9 cellular contexts compared by ENCODE assay signal in the genomic region with DNA sequence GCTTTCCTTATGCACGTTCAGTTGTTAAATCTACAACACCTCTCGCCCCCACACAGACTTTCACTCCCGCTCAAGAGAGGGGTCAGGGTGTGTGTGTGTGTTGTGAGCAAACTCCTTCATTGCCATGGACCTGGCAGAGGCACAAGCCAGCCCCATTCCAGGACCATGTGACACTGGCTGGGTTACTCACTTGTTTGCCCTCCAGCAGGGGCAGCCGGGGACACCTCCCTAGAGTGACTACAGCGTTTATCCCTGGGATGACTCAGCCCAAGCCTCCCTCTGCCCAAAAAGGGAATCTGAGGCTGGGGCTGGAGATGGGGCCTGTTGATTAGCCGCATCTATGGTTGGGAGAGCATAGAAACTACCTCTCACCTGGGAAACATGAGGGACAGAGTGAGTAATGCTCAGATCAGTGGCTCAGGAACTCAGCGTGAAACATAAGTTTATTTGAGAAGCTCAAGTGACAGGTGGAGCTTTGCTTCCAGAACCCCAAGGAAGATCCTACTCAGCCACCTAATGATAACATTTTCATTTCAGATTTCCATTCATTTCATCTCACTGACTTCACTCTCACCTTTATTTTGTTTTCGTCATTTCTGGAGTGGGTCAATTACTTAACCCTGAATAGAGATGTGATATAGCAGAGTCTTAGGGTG.
DNase-seq lines count a peak whose midpoint lies in the region; ATAC-seq and TF ChIP-seq lines count a peak whose summit lies in the region.
"Had no signal": no experiment of that assay in that cellular context is flagged by ENCODE, and none has a peak within 500 bp of the region (broad histone marks: within the 10 kb centered on the region; RNA-seq: fewer than 3 reads in every experiment).

No MANE protein-coding gene starts in this region.

- peak; percentile 27 for TF ChIP-seq RAD21 in IMR-90 (IDR thresholded peaks at IDR 0.05; ENCODE audit: low read length)

- H3K9me3 ChIP-seq in IMR-90 (ENCODE audit: control insufficient read depth, insufficient read depth, low read length) (no peaks in the 10 kb centered on the region), lung (ENCODE audit: control insufficient read depth in 2 of 2, insufficient read depth in 1 of 2, low read length in 1 of 2) (no peaks in the 10 kb centered on the region)

- peak overlapping the region; percentile 50 for H2BK5ac ChIP-seq in IMR-90 (ENCODE audit: low read depth, low read length, poor library complexity, severe bottlenecking)

- DNase-seq in AG08396 (ENCODE audit: low spot score) = peak; percentile 77
- peak; percentile 88 for DNase-seq in IMR-90
- DNase-seq in cardiac fibroblast (ENCODE audit: low read depth in 2 of 2) = peak; percentile 83 to 89
- DNase-seq in lung (ENCODE audit: low spot score) = peak; percentile 40
- DNase-seq in T-helper 2 cell = no peak
- no peak for DNase-seq in effector memory CD8-positive, alpha-beta T cell
- DNase-seq in activated CD4-positive, alpha-beta T cell treated with anti-CD3 and anti-CD28 coated beads, Interleukin-2, amount 10 ng/mL, durations not matched to agents 24 days and 14 days = no peak
- DNase-seq in NAMALWA (ENCODE audit: low spot score) = no peak

- H3K27me3 ChIP-seq in IMR-90 (ENCODE audit: control insufficient read depth, insufficient read depth, low read length) (no peaks in the 10 kb centered on the region), lung (ENCODE audit: control insufficient read depth, insufficient read depth) (no peaks in the 10 kb centered on the region)

- H3K14ac ChIP-seq in IMR-90 (replicated peaks; ENCODE audit: low read depth, low read length) = peak overlapping the region; percentile 54

- H2BK120ac ChIP-seq in IMR-90 (ENCODE audit: low read depth, low read length) = peak overlapping the region; percentile 93

- peak overlapping the region; percentile 0; the same call in 1 of the 2 replicates for H3K27ac ChIP-seq in IMR-90 (ENCODE audit: insufficient read depth, low read length)
- no peak overlapping the region for H3K27ac ChIP-seq in lung (ENCODE audit: low read depth in 1 of 2, low read length in 1 of 2)

- BruUV-seq in IMR-90 (replicated peaks; lab: Mats Ljungman, UMichigan) = no TSS peak

- in situ Hi-C loops in IMR-90 (cut with MboI; ENCODE audit: low sequenced_read_pairs) = no loop called here

- peak overlapping the region; percentile 85 for H2BK20ac ChIP-seq in IMR-90 (ENCODE audit: low read depth, low read length)

- peak overlapping the region; percentile 19; the same call in 1 of the 2 replicates for H3K56ac ChIP-seq in IMR-90 (ENCODE audit: extremely low read depth, insufficient read depth, low read length)

- no peak overlapping the region for H3K4me3 Mint-ChIP-seq in effector memory CD8-positive, alpha-beta T cell
- no peak overlapping the region for H3K4me3 Mint-ChIP-seq in activated CD4-positive, alpha-beta T cell treated with anti-CD3 and anti-CD28 coated beads, Interleukin-2, amount 10 ng/mL, durations not matched to agents 24 days and 14 days
- H3K4me3 Mint-ChIP-seq: memory B cell had no signal

- H3K9ac ChIP-seq in IMR-90 (ENCODE audit: low read depth, low read length) = no peak overlapping the region

- H3K4me3 ChIP-seq in IMR-90 (ENCODE audit: insufficient read depth, low read depth, low read length) (no peak overlapping the region), cardiac fibroblast (replicated peaks in 1 of 2; ENCODE audit: low read depth in 2 of 2, low read length in 2 of 2) (no peak overlapping the region), lung (no peak overlapping the region)

- H2AFZ ChIP-seq in IMR-90 (replicated peaks; ENCODE audit: low read length, poor library complexity) = peak overlapping the region; percentile 79

- H3K9me1 ChIP-seq in IMR-90 (ENCODE audit: insufficient read depth, low read length) = peaks cover 13% of the 10 kb centered on the region

- peak overlapping the region; percentile 90 for H2BK15ac ChIP-seq in IMR-90 (ENCODE audit: low read depth, low read length)

- POLR2A ChIA-PET in IMR-90 (lab: Charles Lee; ENCODE audit: unreplicated experiment) = no interaction called here

- dilution Hi-C loops in IMR-90 (cut with HindIII; ENCODE audit: low sequenced_read_pairs, unreplicated experiment) = no loop called here

- H2AK9ac ChIP-seq in IMR-90 (replicated peaks; ENCODE audit: low read depth, low read length, poor library complexity) = peak overlapping the region; percentile 62

- TF ChIP-seq POLR2A in IMR-90 (IDR thresholded peaks at IDR 0.05; ENCODE audit: low read depth, low read length) = no peak

- H3K23ac ChIP-seq in IMR-90 (ENCODE audit: low read depth, low read length) = 0 out of 2 replicates have a peak overlapping the region, but pooled peaks have one; percentile 67

- no peaks in the 10 kb centered on the region for H3K36me3 Mint-ChIP-seq in effector memory CD8-positive, alpha-beta T cell (ENCODE audit: insufficient read depth)
- no peaks in the 10 kb centered on the region for H3K36me3 Mint-ChIP-seq in activated CD4-positive, alpha-beta T cell treated with anti-CD3 and anti-CD28 coated beads, Interleukin-2, amount 10 ng/mL, durations not matched to agents 24 days and 14 days (ENCODE audit: low read depth)
- H3K36me3 Mint-ChIP-seq: memory B cell had no signal

- peak overlapping the region; percentile 87 for H3K4ac ChIP-seq in IMR-90 (ENCODE audit: low read depth, low read length)

- peak overlapping the region; percentile 40 to 56; a peak in 3 of 4 replicates for H4K8ac ChIP-seq in IMR-90 (ENCODE audit: low read depth in 2 of 2, low read length in 2 of 2)

- H3K36me3 ChIP-seq in IMR-90 (ENCODE audit: control insufficient read depth, insufficient read depth, low read length) = no peaks in the 10 kb centered on the region
- H3K36me3 ChIP-seq in lung (ENCODE audit: control insufficient read depth in 2 of 2, insufficient read depth in 2 of 2, low read length in 2 of 2) = no peaks in the 10 kb centered on the region

- intact Hi-C loops in IMR-90 (cut with micrococcal nuclease) = loop anchor here (5.0 to 10.0 kb wide), 3 partner anchors 145 to 745 kb away; a partner anchor contains a TSS
- intact Hi-C loops in activated CD4-positive, alpha-beta T cell treated with anti-CD3 and anti-CD28 coated beads, Interleukin-2, amount 10 ng/mL, durations not matched to agents 24 days and 14 days (cut with micrococcal nuclease) = no loop called here

- peak overlapping the region; percentile 79 for H4K91ac ChIP-seq in IMR-90 (ENCODE audit: insufficient read depth, low read depth, low read length)

- no peaks in the 10 kb centered on the region for H3K9me3 Mint-ChIP-seq in effector memory CD8-positive, alpha-beta T cell
- H3K9me3 Mint-ChIP-seq in activated CD4-positive, alpha-beta T cell treated with anti-CD3 and anti-CD28 coated beads, Interleukin-2, amount 10 ng/mL, durations not matched to agents 24 days and 14 days = no peaks in the 10 kb centered on the region
- H3K9me3 Mint-ChIP-seq: memory B cell had no signal

- H4K20me1 ChIP-seq in IMR-90 (ENCODE audit: insufficient read depth, low read length) = no peaks in the 10 kb centered on the region

- peaks cover 6 to 30% of the 10 kb centered on the region in 2 donors for H3K27me3 Mint-ChIP-seq in effector memory CD8-positive, alpha-beta T cell
- H3K27me3 Mint-ChIP-seq in activated CD4-positive, alpha-beta T cell treated with anti-CD3 and anti-CD28 coated beads, Interleukin-2, amount 10 ng/mL, durations not matched to agents 24 days and 14 days = peaks cover 19% of the 10 kb centered on the region

- TF ChIP-seq CTCF in IMR-90 (conservative IDR thresholded peaks at IDR 0.05; ENCODE audit: low read depth, low read length) = peak; percentile 12; the same call in 1 of the 2 replicates
- TF ChIP-seq CTCF in cardiac fibroblast (IDR thresholded peaks at IDR 0.05; ENCODE audit: low read depth, low read length) = no peak
- no peak for TF ChIP-seq CTCF in lung (IDR thresholded peaks at IDR 0.05; ENCODE audit: control extremely low read depth, extremely low read depth)

- CTCF ChIA-PET in IMR-90 (lab: Yijun Ruan, JAX) = no interaction called here

- H3K4me2 ChIP-seq in IMR-90 (ENCODE audit: low read depth, low read length) = peak overlapping the region; percentile 0; the same call in 1 of the 2 replicates

- H4K5ac ChIP-seq in IMR-90 (ENCODE audit: low read depth, low read length) = no peak overlapping the region; the same call in 1 of the 2 replicates

- peaks cover 0 to 2% of the 10 kb centered on the region in 2 donors for H3K4me1 Mint-ChIP-seq in effector memory CD8-positive, alpha-beta T cell (ENCODE audit: low read depth in 2 of 2)
- H3K4me1 Mint-ChIP-seq in activated CD4-positive, alpha-beta T cell treated with anti-CD3 and anti-CD28 coated beads, Interleukin-2, amount 10 ng/mL, durations not matched to agents 24 days and 14 days = no peaks in the 10 kb centered on the region

- peak overlapping the region; percentile 26; the same call in 1 of the 2 replicates for H3K18ac ChIP-seq in IMR-90 (ENCODE audit: low read depth, low read length)

- H3K27ac Mint-ChIP-seq in effector memory CD8-positive, alpha-beta T cell = no peak overlapping the region
- H3K27ac Mint-ChIP-seq in activated CD4-positive, alpha-beta T cell treated with anti-CD3 and anti-CD28 coated beads, Interleukin-2, amount 10 ng/mL, durations not matched to agents 24 days and 14 days = no peak overlapping the region
- H3K27ac Mint-ChIP-seq: memory B cell had no signal

- H3K79me1 ChIP-seq in IMR-90 (ENCODE audit: low read depth in 1 of 2, low read length in 2 of 2) = no peaks in the 10 kb centered on the region

- peak; percentile 97 for ATAC-seq in IMR-90 (ENCODE audit: low read depth)
- peak; percentile 45 for ATAC-seq in lung (ENCODE audit: insufficient read depth, low FRiP score)
- no peak for ATAC-seq in effector memory CD8-positive, alpha-beta T cell (replicated peaks)

- peak overlapping the region; percentile 89 for H2AK5ac ChIP-seq in IMR-90 (ENCODE audit: low read depth, low read length)

- no CpG with 5 or more reads among the region's 8 CpGs for WGBS in IMR-90 (ENCODE audit: extremely low coverage in 2 of 2, insufficient read length in 1 of 2), 2 experiments
- WGBS in lung, 2 donors = 61 to 77% methylated on average over 8 of the region's 8 CpGs

- H3K4me1 ChIP-seq in IMR-90 (ENCODE audit: control insufficient read depth, insufficient read depth, low read length) (peaks cover 8% of the 10 kb centered on the region), lung (ENCODE audit: control insufficient read depth in 2 of 2, insufficient read depth in 2 of 2, low read length in 2 of 2) (peaks cover 3 to 5% of the 10 kb centered on the region in 2 donors)

TF ChIP-seq in IMR-90, 13 proteins besides CTCF, POLR2A, EP300 and RAD21 (continues in another document):
- TF ChIP-seq CHD1 (IDR thresholded peaks at IDR 0.05; ENCODE audit: low read depth, low read length) (no peak), NFE2L2 (IDR thresholded peaks at IDR 0.05; ENCODE audit: low read depth, low read length) (peak; percentile 65), RCOR1 (IDR thresholded peaks at IDR 0.05; ENCODE audit: insufficient replicate concordance, low read length) (no peak), BHLHE40 (IDR thresholded peaks at IDR 0.05; ENCODE audit: low read depth, low read length) (peak; percentile 88), CEBPB (IDR thresholded peaks at IDR 0.05; ENCODE audit: low read depth, low read length) (0 out of 2 replicates have a peak, but pooled peaks have one; percentile 1), SMC3 (IDR thresholded peaks at IDR 0.05; ENCODE audit: low read depth, low read length) (no peak), RFX5 (IDR thresholded peaks at IDR 0.05; ENCODE audit: low read depth, low read length) (no peak)

Comparison
In these comparisons a context has a peak if more than half of its experiments do, and no peak if none do; other contexts are left out.
1. DNase-seq: peak in AG08396 (single experiment), IMR-90 (single experiment), cardiac fibroblast (2 of 2) and lung (single experiment); none in T-helper 2 cell (0 of 5), effector memory CD8-positive, alpha-beta T cell (0 of 3), activated CD4-positive, alpha-beta T cell treated with anti-CD3 and anti-CD28 coated beads, Interleukin-2, amount 10 ng/mL, durations not matched to agents 24 days and 14 days (single experiment) and NAMALWA (single experiment).